Comparison of ENCODE assay signal across 11 cellular contexts in the genomic region with DNA sequence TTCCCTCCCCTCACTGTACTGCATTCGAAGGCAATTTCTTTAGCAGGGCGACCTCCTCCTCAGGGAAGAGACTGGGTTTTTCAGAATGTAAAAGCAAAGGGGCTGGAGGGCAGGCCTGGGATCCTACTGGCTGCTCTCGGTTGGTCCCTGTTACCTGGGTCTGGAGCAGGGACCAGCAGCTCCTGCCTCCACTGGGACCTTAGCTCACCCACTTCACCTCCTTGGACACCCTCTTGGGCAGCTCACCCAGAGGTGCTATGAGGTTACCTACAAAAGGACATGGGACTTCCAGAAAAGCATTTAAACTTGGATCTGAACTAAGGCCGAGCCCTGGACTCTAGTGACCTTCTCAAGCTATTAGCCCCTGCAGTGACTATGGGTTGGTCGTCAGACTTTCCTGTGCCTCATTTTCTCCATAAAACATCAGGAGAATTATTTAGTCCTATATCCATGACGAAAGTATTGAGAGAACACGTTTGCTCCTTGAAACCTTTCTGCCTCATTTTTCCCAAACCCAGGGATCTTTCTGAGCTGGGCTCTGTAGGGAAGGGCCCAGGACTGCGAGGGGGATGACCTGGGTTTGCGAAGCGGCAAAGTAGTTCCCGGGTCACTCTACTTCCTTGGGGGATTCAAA.
DNase-seq lines count a peak whose midpoint lies in the region; ATAC-seq, FAIRE-seq and TF ChIP-seq lines count a peak whose summit lies in the region.
"Had no signal": no experiment of that assay in that cellular context is flagged by ENCODE, and none has a peak within 500 bp of the region (broad histone marks: within the 10 kb centered on the region; RNA-seq: fewer than 3 reads in every experiment).

No MANE protein-coding gene starts in this region.

- no peaks in the 10 kb centered on the region for H3K36me3 Mint-ChIP-seq in activated naive CD4-positive, alpha-beta T cell treated with anti-CD3 and anti-CD28 coated beads, Interleukin-2, amount 10 ng/mL, durations not matched to agents 7 days and 5 days
- H3K36me3 Mint-ChIP-seq in astrocyte (ENCODE audit: low read depth, unreplicated experiment) (peaks cover 11% of the 10 kb centered on the region), memory B cell (no peaks in the 10 kb centered on the region), type B pancreatic cell (peaks cover 8% of the 10 kb centered on the region)

- peaks cover 43% of the 10 kb centered on the region for H3K4me1 ChIP-seq in astrocyte (ENCODE audit: insufficient read depth, low read length)

- peaks cover 41% of the 10 kb centered on the region for H3K79me2 ChIP-seq in astrocyte (ENCODE audit: insufficient read depth, low read length)

- peaks cover 28% of the 10 kb centered on the region for H3K4me1 Mint-ChIP-seq in activated naive CD4-positive, alpha-beta T cell treated with anti-CD3 and anti-CD28 coated beads, Interleukin-2, amount 10 ng/mL, durations not matched to agents 7 days and 5 days
- H3K4me1 Mint-ChIP-seq in astrocyte (ENCODE audit: low read depth, unreplicated experiment) (peaks cover 57% of the 10 kb centered on the region), memory B cell (peaks cover 26% of the 10 kb centered on the region), type B pancreatic cell (ENCODE audit: unreplicated experiment) (peaks cover 7% of the 10 kb centered on the region)

- no peak overlapping the region for H3K27ac ChIP-seq in astrocyte (ENCODE audit: low read depth, low read length)

- peak overlapping the region; percentile 46 for H3K4me3 ChIP-seq in astrocyte (ENCODE audit: insufficient read depth, low read depth, low read length)

- no peaks in the 10 kb centered on the region for H3K36me3 ChIP-seq in astrocyte (ENCODE audit: insufficient read depth, low read length)

- peak overlapping the region; percentile 66 for H3K9ac ChIP-seq in astrocyte (ENCODE audit: low read length)

- H2AFZ ChIP-seq in astrocyte (ENCODE audit: low read depth, low read length), result peak overlapping the region; percentile 64

- peak overlapping the region; percentile 90 for H3K4me2 ChIP-seq in astrocyte (ENCODE audit: low read length)

- no peak for DNase-seq in activated naive CD4-positive, alpha-beta T cell treated with anti-CD3 and anti-CD28 coated beads, Interleukin-2, amount 10 ng/mL, durations not matched to agents 7 days and 5 days
- no peak for DNase-seq in activated naive CD4-positive, alpha-beta T cell treated with Interleukin-2 at 50 U/mL for 16 hours
- DNase-seq in astrocyte (ENCODE audit: low read depth) (no peak), memory B cell (ENCODE audit: low spot score in 2 of 2) (no peak), type B pancreatic cell (ENCODE audit: extremely low spot score, unreplicated experiment) (no peak), A172 (ENCODE audit: low spot score) (no peak), hepatic stellate cell (ENCODE audit: low spot score) (no peak)
- DNase-seq: activated CD4-positive, alpha-beta T cell treated with anti-CD3 and anti-CD28 coated beads, Interleukin-2, amount 50 U/mL, for 4 hours; NCI-H1048 had no signal

- no peak for ATAC-seq in memory B cell (ENCODE audit: low read depth)
- no peak for ATAC-seq in GM21526 (IDR thresholded peaks at IDR 0.05; ENCODE audit: low FRiP score, unreplicated experiment)

- H4K20me1 ChIP-seq in astrocyte (ENCODE audit: insufficient read depth, low read length), result peaks cover 31% of the 10 kb centered on the region

- no peak for FAIRE-seq in astrocyte (lab: Jason Lieb, UNC)
- FAIRE-seq: H54 had no signal

- CTCF ChIA-PET in activated naive CD4-positive, alpha-beta T cell treated with anti-CD3 and anti-CD28 coated beads, Interleukin-2, amount 10 ng/mL, durations not matched to agents 7 days and 5 days (lab: Charles Lee), result no interaction called here

- H3K9me3 ChIP-seq in astrocyte (ENCODE audit: insufficient read depth, low read depth, low read length), result no peaks in the 10 kb centered on the region

- H3K27me3 Mint-ChIP-seq in activated naive CD4-positive, alpha-beta T cell treated with anti-CD3 and anti-CD28 coated beads, Interleukin-2, amount 10 ng/mL, durations not matched to agents 7 days and 5 days, result peaks cover 90% of the 10 kb centered on the region
- no peaks in the 10 kb centered on the region for H3K27me3 Mint-ChIP-seq in astrocyte (ENCODE audit: low read depth, unreplicated experiment)
- H3K27me3 Mint-ChIP-seq in memory B cell, result peaks cover 32% of the 10 kb centered on the region
- H3K27me3 Mint-ChIP-seq in type B pancreatic cell, result peaks cover 75% of the 10 kb centered on the region

- peak overlapping the region; percentile 62 for H3K4me3 Mint-ChIP-seq in activated naive CD4-positive, alpha-beta T cell treated with anti-CD3 and anti-CD28 coated beads, Interleukin-2, amount 10 ng/mL, durations not matched to agents 7 days and 5 days
- H3K4me3 Mint-ChIP-seq in astrocyte (ENCODE audit: unreplicated experiment) (peak overlapping the region; percentile 92), memory B cell (peak overlapping the region; percentile 93), type B pancreatic cell (peak overlapping the region; percentile 96)

- no peaks in the 10 kb centered on the region for H3K9me3 Mint-ChIP-seq in activated naive CD4-positive, alpha-beta T cell treated with anti-CD3 and anti-CD28 coated beads, Interleukin-2, amount 10 ng/mL, durations not matched to agents 7 days and 5 days
- H3K9me3 Mint-ChIP-seq in astrocyte (ENCODE audit: unreplicated experiment) (no peaks in the 10 kb centered on the region), memory B cell (no peaks in the 10 kb centered on the region), type B pancreatic cell (no peaks in the 10 kb centered on the region)

- H3K27me3 ChIP-seq in astrocyte (ENCODE audit: insufficient read depth, low read length), result no peaks in the 10 kb centered on the region

- H3K27ac Mint-ChIP-seq in activated naive CD4-positive, alpha-beta T cell treated with anti-CD3 and anti-CD28 coated beads, Interleukin-2, amount 10 ng/mL, durations not matched to agents 7 days and 5 days, result no peak overlapping the region
- H3K27ac Mint-ChIP-seq in astrocyte (ENCODE audit: unreplicated experiment) (peak overlapping the region; percentile 99), memory B cell (no peak overlapping the region), type B pancreatic cell (peak overlapping the region; percentile 94)

- TF ChIP-seq CTCF in astrocyte (IDR thresholded peaks at IDR 0.05; ENCODE audit: insufficient read depth, low read depth, low read length) (no peak), type B pancreatic cell (conservative IDR thresholded peaks at IDR 0.05) (no peak)

Comparison
In these comparisons a context has a peak if more than half of its experiments do, and no peak if none do; other contexts are left out.
1. H3K27ac Mint-ChIP-seq: peak in astrocyte (single experiment) and type B pancreatic cell (single experiment); none in activated naive CD4-positive, alpha-beta T cell treated with anti-CD3 and anti-CD28 coated beads, Interleukin-2, amount 10 ng/mL, durations not matched to agents 7 days and 5 days (single experiment) and memory B cell (single experiment).
2. Peak in every context shown above with its lines, with median percentiles within 50 percentile points of each other: H3K4me3 Mint-ChIP-seq.